In genomic region chr1:15090373-15090772, GRCh38 we compare ENCODE assay signal across 8 cellular contexts.
DNase-seq lines count a peak whose midpoint lies in the region; ATAC-seq and TF ChIP-seq lines count a peak whose summit lies in the region.

No MANE protein-coding gene starts in this region.

- H3K4me1 Mint-ChIP-seq in nephron, result peaks cover 47% of the 10 kb centered on the region

- ATAC-seq in GM18511 (IDR thresholded peaks at IDR 0.05; ENCODE audit: unreplicated experiment), result peak; percentile 64

- no peaks in the 10 kb centered on the region for H3K9me3 Mint-ChIP-seq in nephron

- H3K27ac Mint-ChIP-seq in nephron, result peak overlapping the region; percentile 81 to 94 (median 89)

- H3K4me1 ChIP-seq in duodenal mucosa (ENCODE audit: control insufficient read depth in 1 of 2, insufficient read depth in 2 of 2, low read length in 2 of 2), result peaks cover 12 to 20% of the 10 kb centered on the region in 2 donors

- H3K9me3 ChIP-seq in duodenal mucosa (ENCODE audit: control insufficient read depth in 1 of 2, low read length in 2 of 2), result no peaks in the 10 kb centered on the region

- DNase-seq in NCI-H2107 treated with DMSO at 0.1 percent for 48 hours (lab: John Stamatoyannopoulos, UW; ENCODE audit: unreplicated experiment) (peak; percentile 28), NOMO-1 (lab: John Stamatoyannopoulos, UW; ENCODE audit: unreplicated experiment in 2 of 2) (no peak), GM20000 (ENCODE audit: low spot score) (no peak), brain microvascular endothelial cell (no peak)
- DNase-seq in central memory CD4-positive, alpha-beta T cell, result no peak

- in situ Hi-C loops in brain microvascular endothelial cell (cut with HindIII; ENCODE audit: low pct_ligation_motif_present, low sequenced_read_pairs), result no loop called here

- no peaks in the 10 kb centered on the region for H3K36me3 Mint-ChIP-seq in nephron (ENCODE audit: low read depth)

- no peak overlapping the region for H3K27ac ChIP-seq in duodenal mucosa (ENCODE audit: low read depth, low read length)
- no peak overlapping the region for H3K27ac ChIP-seq in brain microvascular endothelial cell

- peaks cover 3% of the 10 kb centered on the region for H3K27me3 Mint-ChIP-seq in nephron (ENCODE audit: low read depth)

- H3K9ac ChIP-seq in duodenal mucosa (ENCODE audit: low read depth in 1 of 2, low read length in 2 of 2), result no peak overlapping the region

- peak overlapping the region; percentile 37 to 42 for H3K4me3 ChIP-seq in duodenal mucosa (ENCODE audit: low read depth in 1 of 2, low read length in 2 of 2)
- no peak overlapping the region for H3K4me3 ChIP-seq in brain microvascular endothelial cell (ENCODE audit: low read depth, low read length)

- TF ChIP-seq CTCF in nephron (IDR thresholded peaks at IDR 0.05; ENCODE audit: unreplicated experiment in 3 of 3) (no peak), GM20000 (IDR thresholded peaks at IDR 0.05; ENCODE audit: extremely low read depth, missing control alignments) (no peak), brain microvascular endothelial cell (IDR thresholded peaks at IDR 0.05; ENCODE audit: low read depth, low read length, missing control alignments) (no peak)

- H3K27me3 ChIP-seq in duodenal mucosa (ENCODE audit: control insufficient read depth in 1 of 2, insufficient read depth in 2 of 2, low read length in 2 of 2) (no peaks in the 10 kb centered on the region), brain microvascular endothelial cell (replicated peaks) (no peaks in the 10 kb centered on the region)

- peak overlapping the region in 1 of 3 experiments; percentile 53 for H3K4me3 Mint-ChIP-seq in nephron

- no peaks in the 10 kb centered on the region for H3K36me3 ChIP-seq in duodenal mucosa (ENCODE audit: control insufficient read depth in 1 of 2, insufficient read depth in 2 of 2, low read length in 2 of 2)
- no peaks in the 10 kb centered on the region for H3K36me3 ChIP-seq in brain microvascular endothelial cell (replicated peaks)
